Comparison of ENCODE assay signal across 9 cellular contexts in the genomic region with DNA sequence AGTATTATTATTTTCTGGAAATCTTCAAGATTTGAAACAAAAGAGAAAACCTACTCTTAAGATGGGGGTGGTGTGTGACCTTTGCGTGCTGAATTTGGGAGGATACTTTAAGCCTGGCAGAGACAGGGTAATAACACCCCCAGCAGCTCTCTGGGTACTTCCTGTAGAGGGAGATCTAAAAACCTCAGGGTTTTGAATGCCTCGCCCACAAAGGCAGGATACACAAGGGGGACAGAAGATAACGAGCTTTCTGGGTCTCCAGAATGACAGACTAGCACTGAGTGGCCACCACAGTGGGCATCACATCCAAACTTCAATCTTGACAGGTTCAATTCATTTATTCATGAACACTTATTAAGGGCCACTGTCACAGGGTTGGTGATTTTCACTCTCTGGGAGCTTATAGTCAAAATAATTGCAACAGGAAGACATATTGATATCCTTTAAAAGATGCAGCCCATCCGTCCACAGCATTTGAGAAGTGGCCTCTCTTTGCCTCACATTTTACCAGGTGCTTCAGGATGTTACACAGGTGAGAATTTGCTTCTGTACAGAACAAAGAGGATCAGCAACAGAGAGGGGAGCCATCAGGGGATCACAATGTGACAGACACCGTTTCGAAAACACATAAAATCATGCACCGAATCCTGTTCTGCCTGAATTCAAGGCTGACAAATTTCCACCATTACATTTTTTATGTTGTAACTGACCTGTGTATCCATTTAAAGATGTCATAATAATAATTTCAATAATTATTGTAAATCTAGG. TPM values are rescaled to one million over a fixed set of nuclear protein-coding genes. Genes with fewer than 3 reads are reported as not detected.
DNase-seq lines count a peak whose midpoint lies in the region; ATAC-seq and TF ChIP-seq lines count a peak whose summit lies in the region.
"Had no signal": no experiment of that assay in that cellular context is flagged by ENCODE, and none has a peak within 500 bp of the region (broad histone marks: within the 10 kb centered on the region; RNA-seq: fewer than 3 reads in every experiment).

No MANE protein-coding gene starts in this region.

- H3K9me3 Mint-ChIP-seq in CD8-positive, alpha-beta T cell = no peaks in the 10 kb centered on the region

- H3K36me3 Mint-ChIP-seq in CD8-positive, alpha-beta T cell = peaks cover 23% of the 10 kb centered on the region

- CTCF ChIA-PET in CD8-positive, alpha-beta T cell (lab: Charles Lee) = interaction anchor here (0.8 to 1.3 kb wide), 4 partner anchors 9 to 92 kb away, joined by 3 to 6 read pairs (median 3); no protein-coding TSS in a partner anchor

- intact Hi-C loops in CD8-positive, alpha-beta T cell (cut with DNase I, micrococcal nuclease) = loop anchor here (1.0 to 5.0 kb wide), 6 partner anchors 21 to 93 kb away; partner anchors contain the start of gene CEP41 (in 2 of the 2)

- peaks cover 5% of the 10 kb centered on the region for H3K36me3 ChIP-seq in CD8-positive, alpha-beta T cell (ENCODE audit: insufficient read depth, low read length)
- H3K36me3 ChIP-seq in KOPT-K1 (ENCODE audit: insufficient read depth, low read length) (peaks cover 25% of the 10 kb centered on the region; the same call in 1 of the 2 replicates), muscle layer of colon (ENCODE audit: insufficient read depth, low read length) (no peaks in the 10 kb centered on the region)

- peak overlapping the region; percentile 44 for H3K4me3 ChIP-seq in CD8-positive, alpha-beta T cell (ENCODE audit: low read depth, low read length)
- H3K4me3 ChIP-seq in muscle layer of colon (ENCODE audit: low read depth in 1 of 2, low read length in 2 of 2) = no peak overlapping the region

- peak in 6 of 7 experiments; percentile 19 to 74 (median 44) for DNase-seq in CD8-positive, alpha-beta T cell
- DNase-seq in activated T-cell treated with anti-CD3 and anti-CD28 coated beads for 24 hours (ENCODE audit: low read depth) (peak; percentile 15), nucleus accumbens (lab: John Stamatoyannopoulos, UW) (no peak), NCI-H526 (lab: John Stamatoyannopoulos, UW) (no peak), hepatic stellate cell (ENCODE audit: low spot score) (no peak), NCI-H510A (lab: John Stamatoyannopoulos, UW) (no peak)

- peak overlapping the region; percentile 93 for H3K27ac Mint-ChIP-seq in CD8-positive, alpha-beta T cell

- no peaks in the 10 kb centered on the region for H3K9me3 ChIP-seq in CD8-positive, alpha-beta T cell (ENCODE audit: low read length)
- H3K9me3 ChIP-seq in KOPT-K1 (ENCODE audit: insufficient read depth, low read length, poor library complexity, severe bottlenecking) = no peaks in the 10 kb centered on the region
- no peaks in the 10 kb centered on the region for H3K9me3 ChIP-seq in muscle layer of colon (ENCODE audit: low read length)
- H3K9me3 ChIP-seq: tibial nerve had no signal

- H3K4me1 Mint-ChIP-seq in CD8-positive, alpha-beta T cell (ENCODE audit: low read depth) = peaks cover 33% of the 10 kb centered on the region

- H3K27ac ChIP-seq in CD8-positive, alpha-beta T cell (ENCODE audit: low read depth, low read length) = peak overlapping the region; percentile 25
- H3K27ac ChIP-seq in KOPT-K1 (ENCODE audit: low read depth, low read length, poor library complexity, severe bottlenecking) = peak overlapping the region; percentile 55
- peak overlapping the region; percentile 28 for H3K27ac ChIP-seq in muscle layer of colon (ENCODE audit: low read depth, low read length)

- TF ChIP-seq CTCF in CD8-positive, alpha-beta T cell (IDR thresholded peaks at IDR 0.05) = no peak

- POLR2A ChIA-PET in CD8-positive, alpha-beta T cell (lab: Charles Lee) = interaction anchor here (0.8 to 2.9 kb wide), 6 partner anchors 23 to 97 kb away, joined by 3 to 7 read pairs (median 3); partner anchors contain the start of gene CEP41

- no peaks in the 10 kb centered on the region for H3K27me3 ChIP-seq in CD8-positive, alpha-beta T cell (ENCODE audit: insufficient read depth, low read length)
- no peaks in the 10 kb centered on the region for H3K27me3 ChIP-seq in muscle layer of colon (ENCODE audit: control insufficient read depth in 1 of 2, insufficient read depth in 2 of 2, low read length in 2 of 2)
- H3K27me3 ChIP-seq: tibial nerve had no signal

- H3K9ac ChIP-seq in muscle layer of colon (ENCODE audit: low read length) = no peak overlapping the region

- H3K4me1 ChIP-seq in CD8-positive, alpha-beta T cell (ENCODE audit: insufficient read depth, low read length) = peaks cover 25% of the 10 kb centered on the region
- peaks cover 26% of the 10 kb centered on the region for H3K4me1 ChIP-seq in muscle layer of colon (ENCODE audit: insufficient read depth, low read length)

- no peaks in the 10 kb centered on the region for H3K27me3 Mint-ChIP-seq in CD8-positive, alpha-beta T cell (ENCODE audit: low read depth)

- peak overlapping the region; percentile 83 for H3K4me3 Mint-ChIP-seq in CD8-positive, alpha-beta T cell

- peak; percentile 98 for ATAC-seq in CD8-positive, alpha-beta T cell

RNA-seq across cellular contexts. Expression of gene CPA1, which starts 14.3 kb away (rescaled TPM):
- not detected for total RNA-seq in CD8-positive, alpha-beta T cell

RNA-seq across cellular contexts. Expression of gene CEP41, which starts 46.2 kb away (rescaled TPM):
- total RNA-seq in CD8-positive, alpha-beta T cell = 1 to 10 TPM; 4.8 to 5.5 TPM

RNA-seq across cellular contexts. Expression of gene CPA5, which starts 50.0 kb away (rescaled TPM):
- not detected for total RNA-seq in CD8-positive, alpha-beta T cell
- total RNA-seq: tibial nerve had no signal

Comparison
In these comparisons a context has a peak if more than half of its experiments do, and no peak if none do; other contexts are left out.
1. DNase-seq: peak in CD8-positive, alpha-beta T cell (6 of 7) and activated T-cell treated with anti-CD3 and anti-CD28 coated beads for 24 hours (single experiment); none in nucleus accumbens (0 of 56), NCI-H526 (0 of 2), hepatic stellate cell (single experiment) and NCI-H510A (single experiment).
2. Peak in every context shown above with its lines, with median percentiles within 50 percentile points of each other: H3K27ac ChIP-seq.